In the genomic region with DNA sequence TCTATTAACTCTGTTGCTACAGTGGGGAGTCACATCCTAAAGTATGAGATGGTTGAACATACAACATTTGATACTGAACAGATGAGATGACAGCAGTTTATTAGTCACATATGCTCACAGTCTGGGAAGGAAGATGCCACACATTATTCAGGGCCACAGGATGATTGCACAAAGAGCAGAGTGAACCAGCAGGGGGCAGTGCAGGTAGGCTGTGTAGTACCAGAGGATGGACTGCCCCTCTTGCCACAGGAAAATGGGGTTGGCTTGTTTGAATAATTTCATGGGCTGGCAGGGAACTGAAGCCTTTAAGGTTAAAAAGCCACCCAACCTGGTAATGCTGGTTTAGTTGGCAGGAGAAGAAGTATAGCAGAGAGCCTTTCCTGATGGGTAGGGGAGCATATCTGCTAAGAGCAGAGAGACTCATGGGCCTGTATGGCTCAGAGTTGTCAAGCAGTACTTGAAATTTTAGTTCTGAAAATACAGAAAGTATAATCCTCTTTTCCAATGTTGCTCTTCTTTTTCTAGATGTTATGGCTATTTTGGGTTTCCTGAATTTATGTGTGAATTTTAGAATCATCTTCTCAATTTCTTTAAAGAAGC, we compare ENCODE assay signal across 8 cellular contexts.
DNase-seq lines count a peak whose midpoint lies in the region; ATAC-seq and TF ChIP-seq lines count a peak whose summit lies in the region.

No MANE protein-coding gene starts in this region.

- DNase-seq in HT1080 (ENCODE audit: low read depth) = peak; percentile 52
- DNase-seq in activated CD4-positive, alpha-beta T cell treated with anti-CD3 and anti-CD28 coated beads for 48 hours = peak; percentile 79
- DNase-seq in foreskin melanocyte = peak; percentile 13
- peak; percentile 17 for DNase-seq in stimulated activated CD8-positive, alpha-beta memory T cell treated with anti-CD3 and anti-CD28 coated beads, Interleukin-12 subunit alpha, Interleukin-12 subunit beta, amount 100 ng/mL, for 1 hour (ENCODE audit: low read depth)
- DNase-seq in AG20443 (ENCODE audit: low spot score) = no peak

- no peak for ATAC-seq in HG02981 (IDR thresholded peaks at IDR 0.05; ENCODE audit: unreplicated experiment)
- no peak for ATAC-seq in HG02852 (IDR thresholded peaks at IDR 0.05; ENCODE audit: unreplicated experiment)

- peak; percentile 76 for TF ChIP-seq CTCF in GM12874 (IDR thresholded peaks at IDR 0.05; ENCODE audit: insufficient read depth, low read depth, low read length)
